Comparison of ENCODE assay signal across 20 cellular contexts in the genomic region with DNA sequence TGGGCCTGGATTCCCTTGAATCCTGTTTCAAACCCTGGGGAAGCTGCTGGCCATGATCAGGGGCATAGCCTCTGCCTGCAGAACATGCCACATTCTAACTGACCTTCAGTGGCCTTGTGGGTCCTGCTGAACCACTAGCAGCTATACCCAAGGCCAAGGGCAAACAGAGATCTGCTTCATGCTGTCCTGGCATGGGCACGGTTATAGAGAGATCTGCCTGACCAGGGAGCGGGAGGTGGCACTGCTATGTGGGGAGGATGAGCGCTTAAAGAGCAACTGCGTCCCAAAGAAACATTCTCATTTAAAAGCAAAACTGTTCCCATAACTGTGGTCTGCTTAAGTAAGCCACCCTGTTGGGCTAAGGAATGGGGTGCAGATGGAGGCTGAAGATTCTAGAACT. TPM values are rescaled to one million over a fixed set of nuclear protein-coding genes. Genes with fewer than 3 reads are reported as not detected.
DNase-seq lines count a peak whose midpoint lies in the region; ATAC-seq and TF ChIP-seq lines count a peak whose summit lies in the region.
"Had no signal": no experiment of that assay in that cellular context is flagged by ENCODE, and none has a peak within 500 bp of the region (broad histone marks: within the 10 kb centered on the region; RNA-seq: fewer than 3 reads in every experiment).

No MANE protein-coding gene starts in this region.

- peak overlapping the region; percentile 17 for H2BK15ac ChIP-seq in mesenchymal stem cell (ENCODE audit: low read depth, poor library complexity, severe bottlenecking)

- no peak overlapping the region for H2BK12ac ChIP-seq in mesenchymal stem cell (ENCODE audit: low read length in 2 of 2)

- no peaks in the 10 kb centered on the region for H3K79me1 ChIP-seq in mesenchymal stem cell (replicated peaks; ENCODE audit: low read length, poor library complexity, severe bottlenecking)

- TF ChIP-seq CTCF in ascending aorta (IDR thresholded peaks at IDR 0.05) (no peak), heart right ventricle (IDR thresholded peaks at IDR 0.05) (no peak)

- H4K8ac ChIP-seq in mesenchymal stem cell (ENCODE audit: low read length): no peak overlapping the region

- no peaks in the 10 kb centered on the region for H3K9me3 ChIP-seq in ascending aorta
- no peaks in the 10 kb centered on the region for H3K9me3 ChIP-seq in heart right ventricle
- no peaks in the 10 kb centered on the region for H3K9me3 ChIP-seq in mesenchymal stem cell (ENCODE audit: control insufficient read depth, low read length)
- H3K9me3 ChIP-seq in skeletal muscle tissue (ENCODE audit: control insufficient read depth in 3 of 3, low read length in 3 of 3): no peaks in the 10 kb centered on the region
- H3K9me3 ChIP-seq: BLaER1 treated with 17β-estradiol and CSF1 and Interleukin-3, amounts not matched to agents 10 nM and 100 nM had no signal

- no peak overlapping the region for H3K4me3 ChIP-seq in ascending aorta
- H3K4me3 ChIP-seq in heart right ventricle: no peak overlapping the region
- no peak overlapping the region for H3K4me3 ChIP-seq in mesenchymal stem cell (ENCODE audit: insufficient read depth in 1 of 2, low read depth in 1 of 2, low read length in 2 of 2)
- peak overlapping the region in 1 of 3 donors; percentile 22 for H3K4me3 ChIP-seq in skeletal muscle tissue (ENCODE audit: low read length in 3 of 3)
- H3K4me3 ChIP-seq: BLaER1 treated with 17β-estradiol and CSF1 and Interleukin-3, amounts not matched to agents 10 nM and 100 nM; GM23248 had no signal

- H3K4me1 ChIP-seq in ascending aorta (peaks cover 34 to 74% of the 10 kb centered on the region in 2 donors), heart right ventricle (peaks cover 27 to 90% (median 68%) of the 10 kb centered on the region in 9 donors), mesenchymal stem cell (ENCODE audit: control insufficient read depth, insufficient read depth, low read depth, low read length) (peaks cover 19% of the 10 kb centered on the region), skeletal muscle tissue (ENCODE audit: control insufficient read depth in 3 of 3, insufficient read depth in 3 of 3, low read length in 3 of 3) (peaks cover 53 to 93% (median 87%) of the 10 kb centered on the region in 3 donors)

- H3K27ac ChIP-seq in ascending aorta (peak overlapping the region; percentile 92 to 96), heart right ventricle (peak overlapping the region; percentile 50 to 90 (median 85)), mesenchymal stem cell (ENCODE audit: low read length, poor library complexity, severe bottlenecking) (no peak overlapping the region), skeletal muscle tissue (ENCODE audit: low read depth, low read length) (peak overlapping the region; percentile 26)
- H3K27ac ChIP-seq: GM23248 had no signal

- DNase-seq in ascending aorta (ENCODE audit: low spot score in 2 of 2) (no peak), heart right ventricle (no peak), mesenchymal stem cell (no peak), dedifferentiated amniotic fluid mesenchymal stem cell (ENCODE audit: extremely low spot score) (no peak), erythroblast (lab: John Stamatoyannopoulos, UW) (no peak)
- DNase-seq: CD8-positive, alpha-beta memory T cell; DMS79; GM23248; NCI-H1105 treated with DMSO at 0.1 percent for 48 hours; NCI-H2029; NCI-H2171; NCI-H446 treated with DMSO at 0.1 percent for 48 hours; NK-92 treated with Interleukin-12 subunit alpha and Interleukin-12 subunit beta, amount 100 ng/mL, for 24 hours; OCI-M1 had no signal

- H4K91ac ChIP-seq in mesenchymal stem cell (ENCODE audit: low read length): no peak overlapping the region

- 68% methylated on average over 4 of the region's 4 CpGs for WGBS in heart right ventricle, 2 donors
- WGBS in mesenchymal stem cell: 96% methylated on average over 4 of the region's 4 CpGs

- no peak overlapping the region for H2AK5ac ChIP-seq in mesenchymal stem cell (ENCODE audit: low read length, severe bottlenecking)

- H3K9ac ChIP-seq in mesenchymal stem cell (ENCODE audit: low read length) (no peak overlapping the region), skeletal muscle tissue (ENCODE audit: low read depth in 1 of 3, low read length in 3 of 3) (peak overlapping the region in 2 of 3 donors; percentile 29 to 66)
- H3K9ac ChIP-seq: GM23248 had no signal

- H3K23ac ChIP-seq in mesenchymal stem cell (ENCODE audit: low read length in 2 of 2): no peak overlapping the region

- no peak overlapping the region for H3K4ac ChIP-seq in mesenchymal stem cell (ENCODE audit: low read depth in 1 of 2, low read length in 2 of 2)

- no peak overlapping the region for H3K18ac ChIP-seq in mesenchymal stem cell (ENCODE audit: low read depth in 1 of 2, low read length in 2 of 2)

- H3K14ac ChIP-seq in mesenchymal stem cell (ENCODE audit: low read length in 2 of 2): no peak overlapping the region

- H3K36me3 ChIP-seq in ascending aorta: no peaks in the 10 kb centered on the region
- H3K36me3 ChIP-seq in heart right ventricle: no peaks in the 10 kb centered on the region
- H3K36me3 ChIP-seq in mesenchymal stem cell (ENCODE audit: control insufficient read depth in 1 of 2, insufficient read depth in 2 of 2, low read depth in 1 of 2, low read length in 2 of 2): no peaks in the 10 kb centered on the region
- no peaks in the 10 kb centered on the region for H3K36me3 ChIP-seq in skeletal muscle tissue (ENCODE audit: control insufficient read depth in 3 of 3, insufficient read depth in 3 of 3, low read length in 3 of 3)
- H3K36me3 ChIP-seq: BLaER1 treated with 17β-estradiol and CSF1 and Interleukin-3, amounts not matched to agents 10 nM and 100 nM had no signal

- ATAC-seq in heart right ventricle (peak in 4 of 8 donors; percentile 33 to 42 (median 38)), esophagus mucosa (no peak), GM21717 (IDR thresholded peaks at IDR 0.05; ENCODE audit: unreplicated experiment) (no peak)
- ATAC-seq: HCT116 had no signal

- H3K27me3 ChIP-seq in ascending aorta (no peaks in the 10 kb centered on the region), heart right ventricle (no peaks in the 10 kb centered on the region), mesenchymal stem cell (ENCODE audit: control insufficient read depth in 1 of 2, insufficient read depth in 1 of 2, low read length in 2 of 2) (peaks cover 3 to 30% of the 10 kb centered on the region in 2 experiments), skeletal muscle tissue (ENCODE audit: control insufficient read depth in 3 of 3, insufficient read depth in 3 of 3, low read length in 3 of 3) (no peaks in the 10 kb centered on the region)

- H2BK5ac ChIP-seq in mesenchymal stem cell (ENCODE audit: low read depth, low read length, poor library complexity, severe bottlenecking): no peak overlapping the region

- H2BK120ac ChIP-seq in mesenchymal stem cell (ENCODE audit: low read depth, low read length): no peak overlapping the region

- no peak for TF ChIP-seq POLR2A in erythroblast (IDR thresholded peaks at IDR 0.05; ENCODE audit: low read length)

- intact Hi-C loops in ascending aorta (cut with DNase I) (loop anchor here (5.0 kb wide), 1 partner anchor 38 kb away; a partner anchor contains a TSS), heart right ventricle (cut with DNase I) (no loop called here)

- no peak overlapping the region for H2AFZ ChIP-seq in mesenchymal stem cell (ENCODE audit: low read depth, low read length)
- H2AFZ ChIP-seq: GM23248 had no signal

- H3K4me2 ChIP-seq in mesenchymal stem cell (ENCODE audit: low read length, poor library complexity, severe bottlenecking): no peak overlapping the region

RNA-seq across cellular contexts. Expression of a gene that starts 36.5 kb away (rescaled TPM):
- 128 TPM for total RNA-seq in ascending aorta
- total RNA-seq in heart right ventricle: 100 to 1,000 TPM; 589 to 777 (median 703) TPM
- 100 to 1,000 TPM; 129 to 344 TPM for polyA plus RNA-seq in heart right ventricle
- 37.8 TPM for polyA plus RNA-seq in mesenchymal stem cell (2013, experiment 1 of 2)
- polyA plus RNA-seq in mesenchymal stem cell (2013, experiment 2 of 2): 39.1 TPM
- 6.3 TPM for total RNA-seq in skeletal muscle tissue
- 7.8 TPM for total RNA-seq in esophagus mucosa
- polyA plus RNA-seq: CD8-positive, alpha-beta memory T cell had no signal

RNA-seq across cellular contexts. Expression of a gene that starts 57.0 kb away (rescaled TPM):
- 1.1 TPM for total RNA-seq in ascending aorta
- total RNA-seq in heart right ventricle: 10 to 100 TPM in 2 of 10 donors, 1 to 10 TPM in 8; 4.5 to 12.2 (median 6.0) TPM
- polyA plus RNA-seq in heart right ventricle: 1 to 10 TPM in 1 of 2 donors, under 1 TPM in 1; 0.91 to 4.1 TPM
- polyA plus RNA-seq in mesenchymal stem cell (2013, experiment 1 of 2): 1.6 TPM
- polyA plus RNA-seq in mesenchymal stem cell (2013, experiment 2 of 2): 1.8 TPM
- 4.7 TPM for total RNA-seq in skeletal muscle tissue
- total RNA-seq in esophagus mucosa: not detected
- total RNA-seq: CD8-positive, alpha-beta memory T cell; RPMI7951 had no signal
- polyA plus RNA-seq: CD8-positive, alpha-beta memory T cell had no signal

Comparison
In these comparisons a context has a peak if more than half of its experiments do, and no peak if none do; other contexts are left out.
1. RNA of a gene that starts 36.5 kb away (total RNA-seq): 589 to 777 TPM in heart right ventricle and 128 TPM in ascending aorta (single experiment); 7.8 TPM in esophagus mucosa (single experiment) and 6.3 TPM in skeletal muscle tissue (single experiment); every median in the first group is over 10 times any median in the second.